9 cellular contexts compared by ENCODE assay signal in genomic region chr1:234114648-234115307, GRCh38.
A peak's percentile ranks its signal among the peaks of the same experiment; 100 is the strongest.
DNase-seq lines count a peak whose midpoint lies in the region; ATAC-seq and TF ChIP-seq lines count a peak whose summit lies in the region.
"Had no signal": no experiment of that assay in that cellular context is flagged by ENCODE, and none has a peak within 500 bp of the region (broad histone marks: within the 10 kb centered on the region; RNA-seq: fewer than 3 reads in every experiment).

No MANE protein-coding gene starts in this region.

- in situ Hi-C loops in IMR-90 (cut with MboI; ENCODE audit: low sequenced_read_pairs), result loop anchor here (25.0 kb wide), 1 partner anchor 473 kb away; no protein-coding TSS in a partner anchor
- in situ Hi-C loops in astrocyte of the cerebellum (cut with HindIII; ENCODE audit: low sequenced_read_pairs), result no loop called here

- H3K4me1 ChIP-seq in IMR-90 (ENCODE audit: control insufficient read depth, insufficient read depth, low read length), result no peaks in the 10 kb centered on the region
- no peaks in the 10 kb centered on the region for H3K4me1 ChIP-seq in OCI-LY7 (ENCODE audit: insufficient read depth, low read length, poor library complexity, severe bottlenecking)

- H3K79me1 ChIP-seq in IMR-90 (ENCODE audit: low read depth in 1 of 2, low read length in 2 of 2), result no peaks in the 10 kb centered on the region

- H3K36me3 ChIP-seq in IMR-90 (ENCODE audit: control insufficient read depth, insufficient read depth, low read length) (no peaks in the 10 kb centered on the region), OCI-LY7 (ENCODE audit: insufficient read depth, low read length) (no peaks in the 10 kb centered on the region)

- H3K23ac ChIP-seq in IMR-90 (ENCODE audit: low read depth, low read length), result no peak overlapping the region

- H3K27me3 Mint-ChIP-seq in activated CD4-positive, alpha-beta T cell treated with anti-CD3 and anti-CD28 coated beads for 36 hours, result peaks cover 12% of the 10 kb centered on the region

- no peak overlapping the region for H3K9ac ChIP-seq in IMR-90 (ENCODE audit: low read depth, low read length)

- POLR2A ChIA-PET in activated CD4-positive, alpha-beta T cell treated with anti-CD3 and anti-CD28 coated beads for 36 hours (lab: Charles Lee), result no interaction called here
- POLR2A ChIA-PET in IMR-90 (lab: Charles Lee; ENCODE audit: unreplicated experiment) (no interaction called here), OCI-LY7 (lab: Charles Lee) (interaction anchor here (0.5 to 0.6 kb wide), 3 partner anchors 63 to 616 kb away, joined by 3 to 6 read pairs (median 3); no protein-coding TSS in a partner anchor)

- no peak overlapping the region for H3K18ac ChIP-seq in IMR-90 (ENCODE audit: low read depth, low read length)

- no peak overlapping the region for H2BK20ac ChIP-seq in IMR-90 (ENCODE audit: low read depth, low read length)

- peaks cover 5% of the 10 kb centered on the region for H3K4me1 Mint-ChIP-seq in activated CD4-positive, alpha-beta T cell treated with anti-CD3 and anti-CD28 coated beads for 36 hours

- H4K91ac ChIP-seq in IMR-90 (ENCODE audit: insufficient read depth, low read depth, low read length), result no peak overlapping the region

- H2AK9ac ChIP-seq in IMR-90 (replicated peaks; ENCODE audit: low read depth, low read length, poor library complexity), result no peak overlapping the region

- no peak overlapping the region for H2AK5ac ChIP-seq in IMR-90 (ENCODE audit: low read depth, low read length)

- dilution Hi-C loops in IMR-90 (cut with HindIII; ENCODE audit: low sequenced_read_pairs, unreplicated experiment), result no loop called here

- TF ChIP-seq CTCF in IMR-90 (conservative IDR thresholded peaks at IDR 0.05; ENCODE audit: low read depth, low read length) (peak; percentile 76), OCI-LY7 (conservative IDR thresholded peaks at IDR 0.05; ENCODE audit: low read length) (peak; percentile 93), astrocyte of the cerebellum (IDR thresholded peaks at IDR 0.05; ENCODE audit: low read depth, low read length, missing control alignments) (peak; percentile 70)

- BruUV-seq in IMR-90 (replicated peaks; lab: Mats Ljungman, UMichigan) (no TSS peak), OCI-LY7 (replicated peaks; lab: Mats Ljungman, UMichigan) (no TSS peak)

- H4K8ac ChIP-seq in IMR-90 (ENCODE audit: low read depth in 2 of 2, low read length in 2 of 2), result no peak overlapping the region

- H3K56ac ChIP-seq in IMR-90 (ENCODE audit: extremely low read depth, insufficient read depth, low read length), result no peak overlapping the region

- no peak overlapping the region for H2BK5ac ChIP-seq in IMR-90 (ENCODE audit: low read depth, low read length, poor library complexity, severe bottlenecking)

- H3K14ac ChIP-seq in IMR-90 (replicated peaks; ENCODE audit: low read depth, low read length), result no peak overlapping the region

- H3K27me3 ChIP-seq in IMR-90 (ENCODE audit: control insufficient read depth, insufficient read depth, low read length), result no peaks in the 10 kb centered on the region

- H4K5ac ChIP-seq in IMR-90 (ENCODE audit: low read depth, low read length), result no peak overlapping the region

- no peak overlapping the region for H3K27ac ChIP-seq in IMR-90 (ENCODE audit: insufficient read depth, low read length)
- no peak overlapping the region for H3K27ac ChIP-seq in OCI-LY7 (ENCODE audit: low read depth, low read length, poor library complexity, severe bottlenecking)

- peak overlapping the region; percentile 30 for H3K4me3 Mint-ChIP-seq in activated CD4-positive, alpha-beta T cell treated with anti-CD3 and anti-CD28 coated beads for 36 hours
- H3K4me3 Mint-ChIP-seq: dendritic cell treated with granulocyte-macrophage colony-stimulating factor and Interleukin-4, amounts not matched to agents 40 ng/mL and 50 ng/mL, for 4 days had no signal

- 0% methylated on average over 5 of the region's 11 CpGs; no CpG with 5 or more reads in 1 of the 2 experiments for WGBS in IMR-90 (ENCODE audit: extremely low coverage in 2 of 2, insufficient read length in 1 of 2), 2 experiments

- no peak overlapping the region for H2BK120ac ChIP-seq in IMR-90 (ENCODE audit: low read depth, low read length)

- peak; percentile 55 for ATAC-seq in activated CD4-positive, alpha-beta T cell treated with anti-CD3 and anti-CD28 coated beads for 36 hours
- peak; percentile 87 for ATAC-seq in IMR-90 (ENCODE audit: low read depth)
- ATAC-seq in GM21619 (IDR thresholded peaks at IDR 0.05; ENCODE audit: unreplicated experiment), result no peak

- no peaks in the 10 kb centered on the region for H3K36me3 Mint-ChIP-seq in activated CD4-positive, alpha-beta T cell treated with anti-CD3 and anti-CD28 coated beads for 36 hours (ENCODE audit: low read depth)

- H3K27ac Mint-ChIP-seq in activated CD4-positive, alpha-beta T cell treated with anti-CD3 and anti-CD28 coated beads for 36 hours, result no peak overlapping the region
- H3K27ac Mint-ChIP-seq: dendritic cell treated with granulocyte-macrophage colony-stimulating factor and Interleukin-4, amounts not matched to agents 40 ng/mL and 50 ng/mL, for 4 days had no signal

- H3K4me2 ChIP-seq in IMR-90 (ENCODE audit: low read depth, low read length) (peak overlapping the region; percentile 58), OCI-LY7 (ENCODE audit: low read length) (peak overlapping the region; percentile 51; the same call in 1 of the 2 replicates)

- H3K4ac ChIP-seq in IMR-90 (ENCODE audit: low read depth, low read length), result no peak overlapping the region

- TF ChIP-seq POLR2A in IMR-90 (IDR thresholded peaks at IDR 0.05; ENCODE audit: low read depth, low read length), result no peak

- no peaks in the 10 kb centered on the region for H3K9me2 ChIP-seq in OCI-LY7 (ENCODE audit: insufficient read depth, low read length)

- intact Hi-C loops in activated CD4-positive, alpha-beta T cell treated with anti-CD3 and anti-CD28 coated beads for 36 hours (cut with DNase I, micrococcal nuclease), result loop anchor here (1.0 to 10.0 kb wide), 5 partner anchors 72 to 980 kb away; no protein-coding TSS in a partner anchor
- intact Hi-C loops in IMR-90 (cut with micrococcal nuclease), result loop anchor here (1.0 to 10.0 kb wide), 5 partner anchors 196 to 980 kb away; partner anchors contain the start of gene TARBP1
- intact Hi-C loops in OCI-LY7 (cut with micrococcal nuclease; ENCODE audit: unreplicated experiment), result loop anchor here (1.0 to 2.0 kb wide), 2 partner anchors 74 to 196 kb away; no protein-coding TSS in a partner anchor

- H4K20me1 ChIP-seq in IMR-90 (ENCODE audit: insufficient read depth, low read length) (no peaks in the 10 kb centered on the region), OCI-LY7 (ENCODE audit: insufficient read depth, low read length) (no peaks in the 10 kb centered on the region)

- no peaks in the 10 kb centered on the region for H3K9me1 ChIP-seq in IMR-90 (ENCODE audit: insufficient read depth, low read length)

- peak; percentile 42 for DNase-seq in activated CD4-positive, alpha-beta T cell treated with anti-CD3 and anti-CD28 coated beads for 36 hours
- DNase-seq in activated CD4-positive, alpha-beta T cell treated with anti-CD3 and anti-CD28 coated beads for 1 hour, result no peak
- DNase-seq in IMR-90 (peak; percentile 59), OCI-LY7 (ENCODE audit: low spot score) (peak; percentile 55), astrocyte of the cerebellum (ENCODE audit: low read depth) (peak; percentile 47), iPS-NIHi11 (ENCODE audit: low spot score) (peak; percentile 50)
- DNase-seq in stimulated activated CD4-positive, alpha-beta T cell treated with anti-CD3 and anti-CD28 coated beads, Interleukin-4, amount 100 ng/mL, for 48 hours (ENCODE audit: low read depth in 2 of 2), result peak; percentile 4 to 10

- H2BK15ac ChIP-seq in IMR-90 (ENCODE audit: low read depth, low read length), result no peak overlapping the region

- H3K79me2 ChIP-seq in OCI-LY7 (ENCODE audit: insufficient read depth, low read depth, low read length), result no peaks in the 10 kb centered on the region

- no peaks in the 10 kb centered on the region for H3K9me3 Mint-ChIP-seq in activated CD4-positive, alpha-beta T cell treated with anti-CD3 and anti-CD28 coated beads for 36 hours (ENCODE audit: low read depth)
- H3K9me3 Mint-ChIP-seq: dendritic cell treated with granulocyte-macrophage colony-stimulating factor and Interleukin-4, amounts not matched to agents 40 ng/mL and 50 ng/mL, for 4 days had no signal

- peak overlapping the region; percentile 25; the same call in 1 of the 2 replicates for H3K4me3 ChIP-seq in IMR-90 (ENCODE audit: insufficient read depth, low read depth, low read length)
- no peak overlapping the region for H3K4me3 ChIP-seq in OCI-LY7 (ENCODE audit: low read depth, low read length, poor library complexity, severe bottlenecking)
- H3K4me3 ChIP-seq in astrocyte of the cerebellum (ENCODE audit: low read depth, low read length), result no peak overlapping the region

- H3K9me3 ChIP-seq in IMR-90 (ENCODE audit: control insufficient read depth, insufficient read depth, low read length) (no peaks in the 10 kb centered on the region), OCI-LY7 (ENCODE audit: low read length) (no peaks in the 10 kb centered on the region)

- H2AFZ ChIP-seq in IMR-90 (replicated peaks; ENCODE audit: low read length, poor library complexity), result peak overlapping the region; percentile 79
- peak overlapping the region; percentile 79 for H2AFZ ChIP-seq in OCI-LY7 (ENCODE audit: low read length)

- TF ChIP-seq RAD21 in IMR-90 (IDR thresholded peaks at IDR 0.05; ENCODE audit: low read length), result peak; percentile 69

- CTCF ChIA-PET in activated CD4-positive, alpha-beta T cell treated with anti-CD3 and anti-CD28 coated beads for 36 hours (lab: Charles Lee), result interaction anchor here (0.5 to 3.9 kb wide), 23 partner anchors 10 to 1022 kb away, joined by 3 to 24 read pairs (median 3); no protein-coding TSS in a partner anchor
- CTCF ChIA-PET in IMR-90 (lab: Yijun Ruan, JAX), result interaction anchor here (0.6 to 1.2 kb wide), 4 partner anchors 9 to 1011 kb away, joined by 3 to 12 read pairs (median 5); no protein-coding TSS in a partner anchor
- CTCF ChIA-PET in OCI-LY7 (lab: Charles Lee; ENCODE audit: unreplicated experiment), result no interaction called here

TF ChIP-seq in IMR-90, 13 proteins besides CTCF, POLR2A, EP300 and RAD21:
- TF ChIP-seq SMC3 (IDR thresholded peaks at IDR 0.05; ENCODE audit: low read depth, low read length), result peak; percentile 42; the same call in 1 of the 2 replicates
- TF ChIP-seq MAZ (IDR thresholded peaks at IDR 0.05; ENCODE audit: borderline replicate concordance, low read depth, low read length), result no peak
- 0 out of 2 replicates have a peak, but pooled peaks have one; percentile 25 for TF ChIP-seq CEBPB (IDR thresholded peaks at IDR 0.05; ENCODE audit: low read depth, low read length)
- TF ChIP-seq MXI1 (IDR thresholded peaks at IDR 0.05; ENCODE audit: borderline replicate concordance, low read depth, low read length), result 0 out of 2 replicates have a peak, but pooled peaks have one; percentile 58
- no peak for TF ChIP-seq BHLHE40 (IDR thresholded peaks at IDR 0.05; ENCODE audit: low read depth, low read length)
